In genomic region chr10:78672898-78673297, GRCh38 we compare ENCODE assay signal across 2 cellular contexts.
TF ChIP-seq lines count a peak whose summit lies in the region.

No MANE protein-coding gene starts in this region.

TF ChIP-seq in IMR-90, 13 proteins besides CTCF, POLR2A, EP300 and RAD21 (continued from another document):
- TF ChIP-seq, protein P1, sequence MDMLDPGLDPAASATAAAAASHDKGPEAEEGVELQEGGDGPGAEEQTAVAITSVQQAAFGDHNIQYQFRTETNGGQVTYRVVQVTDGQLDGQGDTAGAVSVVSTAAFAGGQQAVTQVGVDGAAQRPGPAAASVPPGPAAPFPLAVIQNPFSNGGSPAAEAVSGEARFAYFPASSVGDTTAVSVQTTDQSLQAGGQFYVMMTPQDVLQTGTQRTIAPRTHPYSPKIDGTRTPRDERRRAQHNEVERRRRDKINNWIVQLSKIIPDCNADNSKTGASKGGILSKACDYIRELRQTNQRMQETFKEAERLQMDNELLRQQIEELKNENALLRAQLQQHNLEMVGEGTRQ (IDR thresholded peaks at IDR 0.05; ENCODE audit: low read depth, low read length) = no peak
- TF ChIP-seq CHD1 (IDR thresholded peaks at IDR 0.05; ENCODE audit: low read depth, low read length) (no peak), ELK1 (IDR thresholded peaks at IDR 0.05; ENCODE audit: borderline replicate concordance, low read depth, low read length) (no peak), MXI1 (IDR thresholded peaks at IDR 0.05; ENCODE audit: borderline replicate concordance, low read depth, low read length) (no peak), FOS (IDR thresholded peaks at IDR 0.05; ENCODE audit: low read depth, low read length) (no peak), MAFK (IDR thresholded peaks at IDR 0.05; ENCODE audit: low read depth, low read length) (peak; percentile 85), MAZ (IDR thresholded peaks at IDR 0.05; ENCODE audit: borderline replicate concordance, low read depth, low read length) (no peak), NFE2L2 (IDR thresholded peaks at IDR 0.05; ENCODE audit: low read depth, low read length) (peak; percentile 18; the same call in 1 of the 2 replicates), CEBPB (IDR thresholded peaks at IDR 0.05; ENCODE audit: low read depth, low read length) (peak; percentile 14; the same call in 1 of the 2 replicates)

TF ChIP-seq in GM23338, 12 proteins besides CTCF, POLR2A, EP300 and RAD21 (continued from another document):
- TF ChIP-seq REST (IDR thresholded peaks at IDR 0.05; ENCODE audit: unreplicated experiment) (no peak), STAT1 (IDR thresholded peaks at IDR 0.05; ENCODE audit: unreplicated experiment) (no peak), CREB1 (CRISPR knock-in tag; IDR thresholded peaks at IDR 0.05; ENCODE audit: low read depth) (no peak), NANOG (IDR thresholded peaks at IDR 0.05; ENCODE audit: borderline replicate concordance) (no peak), ZNF331 (CRISPR knock-in tag; IDR thresholded peaks at IDR 0.05; ENCODE audit: low read depth) (no peak), JUNB (IDR thresholded peaks at IDR 0.05; ENCODE audit: unreplicated experiment) (no peak), POLR2AphosphoS5 (IDR thresholded peaks at IDR 0.05; ENCODE audit: low read depth) (no peak), EZH2 (IDR thresholded peaks at IDR 0.05; ENCODE audit: low read depth, unreplicated experiment) (no peak)
- TF ChIP-seq, protein P2, sequence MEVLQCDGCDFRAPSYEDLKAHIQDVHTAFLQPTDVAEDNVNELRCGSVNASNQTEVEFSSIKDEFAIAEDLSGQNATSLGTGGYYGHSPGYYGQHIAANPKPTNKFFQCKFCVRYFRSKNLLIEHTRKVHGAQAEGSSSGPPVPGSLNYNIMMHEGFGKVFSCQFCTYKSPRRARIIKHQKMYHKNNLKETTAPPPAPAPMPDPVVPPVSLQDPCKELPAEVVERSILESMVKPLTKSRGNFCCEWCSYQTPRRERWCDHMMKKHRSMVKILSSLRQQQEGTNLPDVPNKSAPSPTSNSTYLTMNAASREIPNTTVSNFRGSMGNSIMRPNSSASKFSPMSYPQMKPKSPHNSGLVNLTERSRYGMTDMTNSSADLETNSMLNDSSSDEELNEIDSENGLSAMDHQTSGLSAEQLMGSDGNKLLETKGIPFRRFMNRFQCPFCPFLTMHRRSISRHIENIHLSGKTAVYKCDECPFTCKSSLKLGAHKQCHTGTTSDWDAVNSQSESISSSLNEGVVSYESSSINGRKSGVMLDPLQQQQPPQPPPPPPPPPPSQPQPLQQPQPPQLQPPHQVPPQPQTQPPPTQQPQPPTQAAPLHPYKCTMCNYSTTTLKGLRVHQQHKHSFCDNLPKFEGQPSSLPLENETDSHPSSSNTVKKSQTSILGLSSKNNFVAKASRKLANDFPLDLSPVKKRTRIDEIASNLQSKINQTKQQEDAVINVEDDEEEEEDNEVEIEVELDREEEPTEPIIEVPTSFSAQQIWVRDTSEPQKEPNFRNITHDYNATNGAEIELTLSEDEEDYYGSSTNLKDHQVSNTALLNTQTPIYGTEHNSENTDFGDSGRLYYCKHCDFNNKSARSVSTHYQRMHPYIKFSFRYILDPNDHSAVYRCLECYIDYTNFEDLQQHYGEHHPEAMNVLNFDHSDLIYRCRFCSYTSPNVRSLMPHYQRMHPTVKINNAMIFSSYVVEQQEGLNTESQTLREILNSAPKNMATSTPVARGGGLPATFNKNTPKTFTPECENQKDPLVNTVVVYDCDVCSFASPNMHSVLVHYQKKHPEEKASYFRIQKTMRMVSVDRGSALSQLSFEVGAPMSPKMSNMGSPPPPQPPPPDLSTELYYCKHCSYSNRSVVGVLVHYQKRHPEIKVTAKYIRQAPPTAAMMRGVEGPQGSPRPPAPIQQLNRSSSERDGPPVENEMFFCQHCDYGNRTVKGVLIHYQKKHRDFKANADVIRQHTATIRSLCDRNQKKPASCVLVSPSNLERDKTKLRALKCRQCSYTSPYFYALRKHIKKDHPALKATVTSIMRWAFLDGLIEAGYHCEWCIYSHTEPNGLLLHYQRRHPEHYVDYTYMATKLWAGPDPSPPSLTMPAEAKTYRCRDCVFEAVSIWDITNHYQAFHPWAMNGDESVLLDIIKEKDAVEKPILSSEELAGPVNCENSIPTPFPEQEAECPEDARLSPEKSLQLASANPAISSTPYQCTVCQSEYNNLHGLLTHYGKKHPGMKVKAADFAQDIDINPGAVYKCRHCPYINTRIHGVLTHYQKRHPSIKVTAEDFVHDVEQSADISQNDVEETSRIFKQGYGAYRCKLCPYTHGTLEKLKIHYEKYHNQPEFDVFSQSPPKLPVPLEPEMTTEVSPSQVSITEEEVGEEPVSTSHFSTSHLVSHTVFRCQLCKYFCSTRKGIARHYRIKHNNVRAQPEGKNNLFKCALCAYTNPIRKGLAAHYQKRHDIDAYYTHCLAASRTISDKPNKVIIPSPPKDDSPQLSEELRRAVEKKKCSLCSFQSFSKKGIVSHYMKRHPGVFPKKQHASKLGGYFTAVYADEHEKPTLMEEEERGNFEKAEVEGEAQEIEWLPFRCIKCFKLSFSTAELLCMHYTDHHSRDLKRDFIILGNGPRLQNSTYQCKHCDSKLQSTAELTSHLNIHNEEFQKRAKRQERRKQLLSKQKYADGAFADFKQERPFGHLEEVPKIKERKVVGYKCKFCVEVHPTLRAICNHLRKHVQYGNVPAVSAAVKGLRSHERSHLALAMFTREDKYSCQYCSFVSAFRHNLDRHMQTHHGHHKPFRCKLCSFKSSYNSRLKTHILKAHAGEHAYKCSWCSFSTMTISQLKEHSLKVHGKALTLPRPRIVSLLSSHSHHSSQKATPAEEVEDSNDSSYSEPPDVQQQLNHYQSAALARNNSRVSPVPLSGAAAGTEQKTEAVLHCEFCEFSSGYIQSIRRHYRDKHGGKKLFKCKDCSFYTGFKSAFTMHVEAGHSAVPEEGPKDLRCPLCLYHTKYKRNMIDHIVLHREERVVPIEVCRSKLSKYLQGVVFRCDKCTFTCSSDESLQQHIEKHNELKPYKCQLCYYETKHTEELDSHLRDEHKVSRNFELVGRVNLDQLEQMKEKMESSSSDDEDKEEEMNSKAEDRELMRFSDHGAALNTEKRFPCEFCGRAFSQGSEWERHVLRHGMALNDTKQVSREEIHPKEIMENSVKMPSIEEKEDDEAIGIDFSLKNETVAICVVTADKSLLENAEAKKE (CRISPR knock-in tag; IDR thresholded peaks at IDR 0.05) = no peak
